In the genomic region with DNA sequence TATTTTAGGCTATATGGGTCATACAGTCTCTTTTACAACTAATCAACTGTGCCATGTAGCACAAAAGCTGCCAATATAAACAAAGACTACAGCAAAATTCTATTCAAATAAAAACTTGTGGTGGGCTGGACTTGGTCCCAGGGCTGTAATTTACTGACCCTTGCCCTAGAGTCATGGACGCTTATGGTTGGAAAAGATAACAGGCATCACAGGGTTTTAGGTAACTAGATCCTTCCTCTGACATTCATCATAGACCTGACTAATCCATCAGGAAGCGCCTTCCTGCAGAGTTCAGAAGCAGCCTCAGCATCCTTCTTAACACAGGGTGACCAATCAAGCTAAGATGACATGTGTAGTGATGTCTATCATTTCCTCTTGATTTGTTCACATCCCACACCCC, we compare ENCODE assay signal across 21 cellular contexts. TPM values are rescaled to one million over a fixed set of nuclear protein-coding genes. Genes with fewer than 3 reads are reported as not detected.
DNase-seq lines count a peak whose midpoint lies in the region; ATAC-seq and TF ChIP-seq lines count a peak whose summit lies in the region.
"Had no signal": no experiment of that assay in that cellular context is flagged by ENCODE, and none has a peak within 500 bp of the region (broad histone marks: within the 10 kb centered on the region; RNA-seq: fewer than 3 reads in every experiment).

No MANE protein-coding gene starts in this region.

- H3K4me1 Mint-ChIP-seq in activated CD8-positive, alpha-beta memory T cell treated with anti-CD3 and anti-CD28 coated beads, Interleukin-2, amount 10 ng/mL, durations not matched to agents 7 days and 5 days, result peaks cover 7% of the 10 kb centered on the region

- no peak overlapping the region for H3K4me3 Mint-ChIP-seq in activated CD8-positive, alpha-beta memory T cell treated with anti-CD3 and anti-CD28 coated beads, Interleukin-2, amount 10 ng/mL, durations not matched to agents 7 days and 5 days

- no peak for TF ChIP-seq POLR2A in sigmoid colon (IDR thresholded peaks at IDR 0.05)

- no peaks in the 10 kb centered on the region for H3K36me3 Mint-ChIP-seq in activated CD8-positive, alpha-beta memory T cell treated with anti-CD3 and anti-CD28 coated beads, Interleukin-2, amount 10 ng/mL, durations not matched to agents 7 days and 5 days

- WGBS in sigmoid colon, 2 donors, result 18 to 35% methylated on average over 2 of the region's 2 CpGs

- no peak for TF ChIP-seq CTCF in fibroblast of mammary gland (conservative IDR thresholded peaks at IDR 0.05; ENCODE audit: control insufficient read depth, insufficient read depth, low read depth, low read length)
- TF ChIP-seq CTCF in mucosa of descending colon (IDR thresholded peaks at IDR 0.05), result no peak
- TF ChIP-seq CTCF in sigmoid colon (IDR thresholded peaks at IDR 0.05), result no peak

- H3K36me3 ChIP-seq in mucosa of descending colon (ENCODE audit: low read depth), result no peaks in the 10 kb centered on the region
- no peaks in the 10 kb centered on the region for H3K36me3 ChIP-seq in sigmoid colon
- H3K36me3 ChIP-seq: Peyer's patch had no signal

- H3K4me1 ChIP-seq in mucosa of descending colon (ENCODE audit: low read depth), result no peaks in the 10 kb centered on the region
- H3K4me1 ChIP-seq in sigmoid colon, result no peaks in the 10 kb centered on the region
- H3K4me1 ChIP-seq: A549, Peyer's patch had no signal

- CTCF ChIA-PET in activated CD8-positive, alpha-beta memory T cell treated with anti-CD3 and anti-CD28 coated beads, Interleukin-2, amount 10 ng/mL, durations not matched to agents 7 days and 5 days (lab: Charles Lee), result no interaction called here

- H3K9me3 Mint-ChIP-seq in activated CD8-positive, alpha-beta memory T cell treated with anti-CD3 and anti-CD28 coated beads, Interleukin-2, amount 10 ng/mL, durations not matched to agents 7 days and 5 days (ENCODE audit: low read depth), result peaks cover 5% of the 10 kb centered on the region

- no peak overlapping the region for H3K27ac Mint-ChIP-seq in activated CD8-positive, alpha-beta memory T cell treated with anti-CD3 and anti-CD28 coated beads, Interleukin-2, amount 10 ng/mL, durations not matched to agents 7 days and 5 days

- peak; percentile 40 for ATAC-seq in mucosa of descending colon
- ATAC-seq in activated CD8-positive, alpha-beta memory T cell treated with anti-CD3 and anti-CD28 coated beads, Interleukin-2, amount 10 ng/mL, durations not matched to agents 7 days and 5 days, result no peak
- ATAC-seq: A549 had no signal

- no peaks in the 10 kb centered on the region for H3K27me3 ChIP-seq in sigmoid colon
- H3K27me3 ChIP-seq: Peyer's patch had no signal

- H3K9me3 ChIP-seq in mucosa of descending colon (peaks cover 5% of the 10 kb centered on the region), sigmoid colon (peaks cover 0 to 5% (median 0%) of the 10 kb centered on the region in 4 donors)
- H3K9me3 ChIP-seq: A549 had no signal

- no peak overlapping the region for H3K27ac ChIP-seq in sigmoid colon
- H3K27ac ChIP-seq: A549, Peyer's patch, SK-N-MC had no signal

- DNase-seq in ELR (ENCODE audit: low read depth) (peak; percentile 40), RKO (ENCODE audit: low spot score) (peak; percentile 31), fibroblast of mammary gland (ENCODE audit: low read depth) (peak; percentile 47), mucosa of descending colon (peak in 1 of 3 donors; percentile 9), anterior cingulate cortex (lab: John Stamatoyannopoulos, UW) (no peak), NCI-H446 treated with DMSO at 0.1 percent for 48 hours (lab: John Stamatoyannopoulos, UW) (no peak), sigmoid colon (no peak)
- DNase-seq in activated CD8-positive, alpha-beta memory T cell treated with anti-CD3 and anti-CD28 coated beads, Interleukin-2, amount 10 ng/mL, durations not matched to agents 7 days and 5 days, result no peak
- DNase-seq: C1 segment of cervical spinal cord, DMS79 treated with DMSO at 0.1 percent for 48 hours, GF-D8, H7, NCI-H1048, NCI-H1436 treated with DMSO at 0.1 percent for 48 hours, NCI-H2081, NCI-H510A, NCI-H82, Peyer's patch, Right ventricle myocardium superior had no signal

- H3K4me3 ChIP-seq in fibroblast of mammary gland (ENCODE audit: control insufficient read depth, low read depth, low read length) (no peak overlapping the region), mucosa of descending colon (no peak overlapping the region), sigmoid colon (no peak overlapping the region)
- H3K4me3 ChIP-seq: A549, Peyer's patch, SK-N-MC had no signal

- peaks cover 7% of the 10 kb centered on the region for H3K27me3 Mint-ChIP-seq in activated CD8-positive, alpha-beta memory T cell treated with anti-CD3 and anti-CD28 coated beads, Interleukin-2, amount 10 ng/mL, durations not matched to agents 7 days and 5 days

- TF ChIP-seq EP300 in sigmoid colon (IDR thresholded peaks at IDR 0.05), result no peak

- intact Hi-C loops in mucosa of descending colon (cut with DNase I, micrococcal nuclease), result no loop called here
- intact Hi-C loops in sigmoid colon (cut with DNase I), result no loop called here

RNA-seq across cellular contexts. Expression of a gene that starts 40.2 kb away (rescaled TPM):
- total RNA-seq in mucosa of descending colon (10 to 100 TPM in 1 of 3 donors, 1 to 10 TPM in 2; 5.8 to 15.5 (median 9.8) TPM), sigmoid colon (10 to 100 TPM in 1 of 4 donors, 1 to 10 TPM in 3; 4.8 to 61.4 (median 6.1) TPM)
- 1 to 10 TPM; 5.1 to 9.8 TPM for total RNA-seq in activated CD8-positive, alpha-beta memory T cell treated with anti-CD3 and anti-CD28 coated beads, Interleukin-2, amount 10 ng/mL, durations not matched to agents 7 days and 5 days
- polyA plus RNA-seq in sigmoid colon, result 10 to 100 TPM in 1 of 3 donors, 1 to 10 TPM in 1, under 1 TPM in 1; 0.92 to 14.4 (median 3.0) TPM

RNA-seq across cellular contexts. Expression of a gene that starts 59.5 kb away (rescaled TPM):
- not detected for total RNA-seq in mucosa of descending colon
- not detected for total RNA-seq in activated CD8-positive, alpha-beta memory T cell treated with anti-CD3 and anti-CD28 coated beads, Interleukin-2, amount 10 ng/mL, durations not matched to agents 7 days and 5 days
- not detected for total RNA-seq in sigmoid colon
- polyA plus RNA-seq in sigmoid colon, result not detected
- total RNA-seq: H7, Peyer's patch, Right ventricle myocardium superior had no signal
- polyA plus RNA-seq: A549 had no signal

Comparison
In these comparisons a context has a peak if more than half of its experiments do, and no peak if none do; other contexts are left out.
1. DNase-seq: peak in ELR (single experiment), RKO (single experiment) and fibroblast of mammary gland (single experiment); none in anterior cingulate cortex (0 of 58), NCI-H446 treated with DMSO at 0.1 percent for 48 hours (single experiment), activated CD8-positive, alpha-beta memory T cell treated with anti-CD3 and anti-CD28 coated beads, Interleukin-2, amount 10 ng/mL, durations not matched to agents 7 days and 5 days (single experiment) and sigmoid colon (single experiment).